In genomic region chr6:83138118-83138722, GRCh38 we compare ENCODE assay signal across 31 cellular contexts.
"Had no signal": no experiment of that assay in that cellular context is flagged by ENCODE, and none has a peak within 500 bp of the region (broad histone marks: within the 10 kb centered on the region; RNA-seq: fewer than 3 reads in every experiment).

No MANE protein-coding gene starts in this region.

- H3K9me3 Mint-ChIP-seq: activated B cell treated with CpG ODN at 0.5 μM for 24 hours; activated CD4-positive, alpha-beta memory T cell treated with anti-CD3 and anti-CD28 coated beads for 36 hours; activated naive CD8-positive, alpha-beta T cell treated with anti-CD3 and anti-CD28 coated beads for 36 hours had no signal

- H3K27ac Mint-ChIP-seq: activated B cell treated with CpG ODN at 0.5 μM for 24 hours; activated CD4-positive, alpha-beta memory T cell treated with anti-CD3 and anti-CD28 coated beads for 36 hours; activated CD8-positive, alpha-beta memory T cell treated with anti-CD3 and anti-CD28 coated beads, Interleukin-2, amount 10 ng/mL, durations not matched to agents 7 days and 5 days; activated naive CD8-positive, alpha-beta T cell treated with anti-CD3 and anti-CD28 coated beads for 36 hours had no signal

- DNase-seq: activated B cell treated with CpG ODN at 0.5 μM for 24 hours; activated CD4-positive, alpha-beta memory T cell treated with anti-CD3 and anti-CD28 coated beads for 36 hours; activated CD4-positive, alpha-beta T cell treated with anti-CD3 and anti-CD28 coated beads for 4 hours; activated CD4-positive, alpha-beta T cell treated with anti-CD3 and anti-CD28 coated beads, Interleukin-2, amount 50 U/mL, for 1 hour; activated CD4-positive, CD25-positive, alpha-beta regulatory T cell treated with anti-CD3 and anti-CD28 coated beads, Interleukin-2, amount 50 U/mL, for 72 hours; activated CD8-positive, alpha-beta memory T cell treated with anti-CD3 and anti-CD28 coated beads for 24 hours; activated CD8-positive, alpha-beta memory T cell treated with anti-CD3 and anti-CD28 coated beads, Interleukin-2, amount 10 ng/mL, durations not matched to agents 7 days and 5 days; activated CD8-positive, alpha-beta memory T cell treated with anti-CD3 and anti-CD28 coated beads, Interleukin-2, amount 50 U/mL, for 48 hours; activated effector memory CD4-positive, alpha-beta T cell treated with Interleukin-2 at 50 U/mL for 16 hours; activated naive CD4-positive, alpha-beta T cell treated with anti-CD3 and anti-CD28 coated beads, Interleukin-2, amount 50 U/mL, for 16 hours; activated naive CD8-positive, alpha-beta T cell treated with anti-CD3 and anti-CD28 coated beads for 36 hours; activated T-cell treated with anti-CD3 and anti-CD28 coated beads, Interleukin-2, amount 50 U/mL, for 48 hours; amniotic stem cell; aorta; brain microvascular endothelial cell; NCI-H1048; NCI-H1105 treated with DMSO at 0.1 percent for 48 hours; NCI-H1436; NCI-H1694; NCI-H2029; NCI-H345; NCI-H524 treated with DMSO at 0.1 percent for 48 hours; PC-9; Right ventricle myocardium superior; SW 1271; T-helper 1 cell; T-helper 2 cell; T-helper 9 cell had no signal

- H3K4me2 ChIP-seq: PC-9 had no signal

- H3K4me1 Mint-ChIP-seq: activated B cell treated with CpG ODN at 0.5 μM for 24 hours; activated CD8-positive, alpha-beta memory T cell treated with anti-CD3 and anti-CD28 coated beads, Interleukin-2, amount 10 ng/mL, durations not matched to agents 7 days and 5 days; activated naive CD8-positive, alpha-beta T cell treated with anti-CD3 and anti-CD28 coated beads for 36 hours had no signal

- FAIRE-seq: RCC 7860 had no signal

- H3K4me3 Mint-ChIP-seq: activated B cell treated with CpG ODN at 0.5 μM for 24 hours; activated CD4-positive, alpha-beta memory T cell treated with anti-CD3 and anti-CD28 coated beads for 36 hours; activated CD8-positive, alpha-beta memory T cell treated with anti-CD3 and anti-CD28 coated beads, Interleukin-2, amount 10 ng/mL, durations not matched to agents 7 days and 5 days; activated naive CD8-positive, alpha-beta T cell treated with anti-CD3 and anti-CD28 coated beads for 36 hours had no signal

- H3K27me3 ChIP-seq: brain microvascular endothelial cell had no signal

- H3K36me3 ChIP-seq: brain microvascular endothelial cell had no signal

- H3K27me3 Mint-ChIP-seq: activated B cell treated with CpG ODN at 0.5 μM for 24 hours; activated CD4-positive, alpha-beta memory T cell treated with anti-CD3 and anti-CD28 coated beads for 36 hours; activated CD8-positive, alpha-beta memory T cell treated with anti-CD3 and anti-CD28 coated beads, Interleukin-2, amount 10 ng/mL, durations not matched to agents 7 days and 5 days; activated naive CD8-positive, alpha-beta T cell treated with anti-CD3 and anti-CD28 coated beads for 36 hours had no signal

- H2AFZ ChIP-seq: PC-9 had no signal

- ATAC-seq: activated CD8-positive, alpha-beta memory T cell treated with anti-CD3 and anti-CD28 coated beads, Interleukin-2, amount 10 ng/mL, durations not matched to agents 7 days and 5 days had no signal

- H3K27ac ChIP-seq: brain microvascular endothelial cell, PC-9, RWPE1, VCaP had no signal

- H3K4me3 ChIP-seq: PC-9 had no signal
